Comparison of ENCODE assay signal across 25 cellular contexts in genomic region chr3:120102232-120102631, GRCh38. TPM values are rescaled to one million over a fixed set of nuclear protein-coding genes. Genes with fewer than 3 reads are reported as not detected.
DNase-seq lines count a peak whose midpoint lies in the region; ATAC-seq, FAIRE-seq and TF ChIP-seq lines count a peak whose summit lies in the region.
"Had no signal": no experiment of that assay in that cellular context is flagged by ENCODE, and none has a peak within 500 bp of the region (broad histone marks: within the 10 kb centered on the region; RNA-seq: fewer than 3 reads in every experiment).

No MANE protein-coding gene starts in this region.

- H3K9me3 ChIP-seq in IMR-90 (ENCODE audit: control insufficient read depth, insufficient read depth, low read length) (no peaks in the 10 kb centered on the region), RWPE2 (ENCODE audit: severe bottlenecking) (no peaks in the 10 kb centered on the region), keratinocyte (ENCODE audit: control insufficient read depth, low read depth, low read length) (no peaks in the 10 kb centered on the region), small intestine (ENCODE audit: control insufficient read depth, low read depth) (no peaks in the 10 kb centered on the region), gastroesophageal sphincter (no peaks in the 10 kb centered on the region)
- H3K9me3 ChIP-seq: ascending aorta, Caco-2, SJCRH30, thyroid gland had no signal

- H3K9me1 ChIP-seq in IMR-90 (ENCODE audit: insufficient read depth, low read length) (peaks cover 6% of the 10 kb centered on the region), keratinocyte (ENCODE audit: control insufficient read depth, extremely low read depth, insufficient read depth, low read length) (no peaks in the 10 kb centered on the region)

- H4K8ac ChIP-seq in IMR-90 (ENCODE audit: low read depth in 2 of 2, low read length in 2 of 2) = no peak overlapping the region

- peaks cover 23% of the 10 kb centered on the region for H3K79me2 ChIP-seq in keratinocyte (ENCODE audit: control insufficient read depth, insufficient read depth, low read length)

- peaks cover 14% of the 10 kb centered on the region for H3K36me3 Mint-ChIP-seq in activated CD4-positive, alpha-beta T cell treated with anti-CD3 and anti-CD28 coated beads for 36 hours (ENCODE audit: low read depth)

- H3K9ac ChIP-seq in IMR-90 (ENCODE audit: low read depth, low read length) (no peak overlapping the region), keratinocyte (ENCODE audit: control insufficient read depth, extremely low read depth, insufficient read depth, low read length) (peak overlapping the region; percentile 4)

- dilution Hi-C loops in IMR-90 (cut with HindIII; ENCODE audit: low sequenced_read_pairs, unreplicated experiment) = no loop called here
- dilution Hi-C loops in keratinocyte (cut with MboI; ENCODE audit: extremely low pct_ligation_motif_present, low sequenced_read_pairs) = no loop called here

- H3K27me3 Mint-ChIP-seq in activated CD4-positive, alpha-beta T cell treated with anti-CD3 and anti-CD28 coated beads for 36 hours = no peaks in the 10 kb centered on the region
- H3K27me3 Mint-ChIP-seq: activated B cell treated with CpG ODN at 0.5 μM for 24 hours; naive thymus-derived CD8-positive, alpha-beta T cell; stimulated activated naive CD8-positive, alpha-beta T cell treated with anti-CD3 and anti-CD28 coated beads, Interleukin-15, Interleukin-2, amounts not matched to agents 100 ng/mL and 50 ng/mL, for 24 hours had no signal

- no peak overlapping the region for H3K14ac ChIP-seq in IMR-90 (replicated peaks; ENCODE audit: low read depth, low read length)

- H3K27me3 ChIP-seq in IMR-90 (ENCODE audit: control insufficient read depth, insufficient read depth, low read length) (no peaks in the 10 kb centered on the region), RWPE2 (ENCODE audit: insufficient read depth, poor library complexity, severe bottlenecking) (no peaks in the 10 kb centered on the region), keratinocyte (ENCODE audit: control insufficient read depth, extremely low read depth, insufficient read depth, low read length) (no peaks in the 10 kb centered on the region), small intestine (ENCODE audit: control insufficient read depth in 2 of 2, insufficient read depth in 2 of 2, low read length in 2 of 2) (no peaks in the 10 kb centered on the region), gastroesophageal sphincter (no peaks in the 10 kb centered on the region)
- H3K27me3 ChIP-seq: ascending aorta, SJCRH30, thyroid gland had no signal

- H3K27ac Mint-ChIP-seq in activated CD4-positive, alpha-beta T cell treated with anti-CD3 and anti-CD28 coated beads for 36 hours = no peak overlapping the region
- H3K27ac Mint-ChIP-seq: activated B cell treated with CpG ODN at 0.5 μM for 24 hours; activated naive CD4-positive, alpha-beta T cell treated with anti-CD3 and anti-CD28 coated beads, Interleukin-2, amount 50 U/mL, for 72 hours; activated T-helper 2 cell treated with anti-CD3 and anti-CD28 coated beads, Interferon-gamma antibody, Interleukin-2, Interleukin-4, amounts not matched to agents 10 μg/mL and 5 μg/mL and 100 μg/mL, durations not matched to agents 14 hours and 24 hours and 36 hours; naive thymus-derived CD8-positive, alpha-beta T cell; stimulated activated naive CD8-positive, alpha-beta T cell treated with anti-CD3 and anti-CD28 coated beads, Interleukin-15, Interleukin-2, amounts not matched to agents 100 ng/mL and 50 ng/mL, for 24 hours had no signal

- no peak overlapping the region for H4K5ac ChIP-seq in IMR-90 (ENCODE audit: low read depth, low read length)

- in situ Hi-C loops in IMR-90 (cut with MboI; ENCODE audit: low sequenced_read_pairs) = no loop called here

- no peak overlapping the region for H2AK5ac ChIP-seq in IMR-90 (ENCODE audit: low read depth, low read length)

- H3K79me1 ChIP-seq in IMR-90 (ENCODE audit: low read depth in 1 of 2, low read length in 2 of 2) = peaks cover 15 to 35% of the 10 kb centered on the region in 2 experiments

- no peaks in the 10 kb centered on the region for H3K9me3 Mint-ChIP-seq in activated CD4-positive, alpha-beta T cell treated with anti-CD3 and anti-CD28 coated beads for 36 hours (ENCODE audit: low read depth)
- H3K9me3 Mint-ChIP-seq: activated B cell treated with CpG ODN at 0.5 μM for 24 hours; activated naive CD4-positive, alpha-beta T cell treated with anti-CD3 and anti-CD28 coated beads, Interleukin-2, amount 50 U/mL, for 72 hours; activated T-helper 2 cell treated with anti-CD3 and anti-CD28 coated beads, Interferon-gamma antibody, Interleukin-2, Interleukin-4, amounts not matched to agents 10 μg/mL and 5 μg/mL and 100 μg/mL, durations not matched to agents 14 hours and 24 hours and 36 hours; naive thymus-derived CD8-positive, alpha-beta T cell; stimulated activated naive CD8-positive, alpha-beta T cell treated with anti-CD3 and anti-CD28 coated beads, Interleukin-15, Interleukin-2, amounts not matched to agents 100 ng/mL and 50 ng/mL, for 24 hours had no signal

- H3K23ac ChIP-seq in IMR-90 (ENCODE audit: low read depth, low read length) = peak overlapping the region; percentile 32; the same call in 1 of the 2 replicates

- H2BK20ac ChIP-seq in IMR-90 (ENCODE audit: low read depth, low read length) = no peak overlapping the region

- no peak for TF ChIP-seq EP300 in gastroesophageal sphincter (IDR thresholded peaks at IDR 0.05)

- CTCF ChIA-PET in IMR-90 (lab: Yijun Ruan, JAX) = no interaction called here
- CTCF ChIA-PET in activated CD4-positive, alpha-beta T cell treated with anti-CD3 and anti-CD28 coated beads for 36 hours (lab: Charles Lee) = no interaction called here

- no peak for TF ChIP-seq RAD21 in IMR-90 (IDR thresholded peaks at IDR 0.05; ENCODE audit: low read length)

- DNase-seq in DMS79 treated with DMSO at 0.1 percent for 48 hours (lab: John Stamatoyannopoulos, UW) = peak; percentile 53
- DNase-seq in IMR-90 = no peak
- DNase-seq in RWPE2 (ENCODE audit: low spot score) = no peak
- no peak for DNase-seq in keratinocyte (ENCODE audit: low read depth, low spot score)
- no peak for DNase-seq in activated CD4-positive, alpha-beta T cell treated with anti-CD3 and anti-CD28 coated beads for 36 hours
- no peak for DNase-seq in small intestine
- DNase-seq in SIG-M5 (lab: John Stamatoyannopoulos, UW) = no peak
- DNase-seq: activated B cell treated with CpG ODN at 0.5 μM for 24 hours; activated CD4-positive, alpha-beta T cell treated with anti-CD3 and anti-CD28 coated beads, Interleukin-2, amount 50 U/mL, for 4 hours; activated CD8-positive, alpha-beta memory T cell treated with anti-CD3 and anti-CD28 coated beads, Interleukin-2, amount 50 U/mL, for 4 hours; Caco-2; naive thymus-derived CD8-positive, alpha-beta T cell; occipital lobe; PC-9; SJCRH30; T1000 had no signal

- no peak overlapping the region for H2AK9ac ChIP-seq in IMR-90 (replicated peaks; ENCODE audit: low read depth, low read length, poor library complexity)

- H2BK5ac ChIP-seq in IMR-90 (ENCODE audit: low read depth, low read length, poor library complexity, severe bottlenecking) = no peak overlapping the region

- no TSS peak for BruUV-seq in IMR-90 (replicated peaks; lab: Mats Ljungman, UMichigan)

- H3K4me1 Mint-ChIP-seq in activated CD4-positive, alpha-beta T cell treated with anti-CD3 and anti-CD28 coated beads for 36 hours = peaks cover 6% of the 10 kb centered on the region

- H3K4me3 Mint-ChIP-seq in activated CD4-positive, alpha-beta T cell treated with anti-CD3 and anti-CD28 coated beads for 36 hours = no peak overlapping the region
- H3K4me3 Mint-ChIP-seq: activated B cell treated with CpG ODN at 0.5 μM for 24 hours; naive thymus-derived CD8-positive, alpha-beta T cell; stimulated activated naive CD8-positive, alpha-beta T cell treated with anti-CD3 and anti-CD28 coated beads, Interleukin-15, Interleukin-2, amounts not matched to agents 100 ng/mL and 50 ng/mL, for 24 hours had no signal

- no peak overlapping the region for H3K56ac ChIP-seq in IMR-90 (ENCODE audit: extremely low read depth, insufficient read depth, low read length)

- H3K4me2 ChIP-seq in IMR-90 (ENCODE audit: low read depth, low read length) = no peak overlapping the region
- peak overlapping the region; percentile 87 for H3K4me2 ChIP-seq in keratinocyte (ENCODE audit: control insufficient read depth, extremely low read depth, insufficient read depth, low read depth, low read length)
- H3K4me2 ChIP-seq: PC-9 had no signal

- H2AFZ ChIP-seq in IMR-90 (replicated peaks; ENCODE audit: low read length, poor library complexity) (no peak overlapping the region), keratinocyte (ENCODE audit: control insufficient read depth, low read length) (no peak overlapping the region)
- H2AFZ ChIP-seq: PC-9 had no signal

- H3K18ac ChIP-seq in IMR-90 (ENCODE audit: low read depth, low read length) = no peak overlapping the region

- FAIRE-seq in keratinocyte (lab: Jason Lieb, UNC) = peak; percentile 29
- FAIRE-seq in small intestine (lab: Jason Lieb, UNC) = no peak
- FAIRE-seq: HepG2 had no signal

- WGBS in IMR-90 (ENCODE audit: extremely low coverage in 2 of 2, insufficient read length in 1 of 2), 2 experiments = no CpG with 5 or more reads among the region's 3 CpGs
- 84 to 93% (median 89%) methylated on average over 3 of the region's 3 CpGs for WGBS in small intestine, 3 donors
- WGBS in gastroesophageal sphincter (ENCODE audit: low coverage in 1 of 2), 2 donors = 42 to 54% methylated on average over 3 of the region's 3 CpGs

- intact Hi-C loops in IMR-90 (cut with micrococcal nuclease) = no loop called here
- intact Hi-C loops in activated CD4-positive, alpha-beta T cell treated with anti-CD3 and anti-CD28 coated beads for 36 hours (cut with DNase I, micrococcal nuclease) = no loop called here

- H3K36me3 ChIP-seq in IMR-90 (ENCODE audit: control insufficient read depth, insufficient read depth, low read length) (no peaks in the 10 kb centered on the region), RWPE2 (ENCODE audit: low read depth) (peaks cover 23% of the 10 kb centered on the region), keratinocyte (ENCODE audit: control insufficient read depth in 2 of 2, extremely low read depth in 1 of 2, insufficient read depth in 2 of 2, low read length in 2 of 2) (no peaks in the 10 kb centered on the region), small intestine (ENCODE audit: control insufficient read depth in 2 of 2, insufficient read depth in 2 of 2, low read length in 2 of 2) (no peaks in the 10 kb centered on the region), gastroesophageal sphincter (peaks cover 0 to 8% of the 10 kb centered on the region in 2 donors)
- H3K36me3 ChIP-seq: ascending aorta, thyroid gland had no signal

- H3K4me1 ChIP-seq in IMR-90 (ENCODE audit: control insufficient read depth, insufficient read depth, low read length) = peaks cover 5% of the 10 kb centered on the region
- peaks cover 44% of the 10 kb centered on the region for H3K4me1 ChIP-seq in RWPE2 (ENCODE audit: insufficient read depth, poor library complexity, severe bottlenecking)
- peaks cover 53% of the 10 kb centered on the region for H3K4me1 ChIP-seq in keratinocyte (ENCODE audit: control insufficient read depth, extremely low read depth, insufficient read depth, low read length)
- H3K4me1 ChIP-seq in small intestine (ENCODE audit: control insufficient read depth in 2 of 2, insufficient read depth in 1 of 2, low read depth in 1 of 2, low read length in 1 of 2) = no peaks in the 10 kb centered on the region
- peaks cover 0 to 6% (median 0%) of the 10 kb centered on the region in 3 donors for H3K4me1 ChIP-seq in gastroesophageal sphincter
- H3K4me1 ChIP-seq: SJCRH30 had no signal

- H3K4ac ChIP-seq in IMR-90 (ENCODE audit: low read depth, low read length) = no peak overlapping the region

- no peak for ATAC-seq in IMR-90 (ENCODE audit: low read depth)
- ATAC-seq in RWPE2 (ENCODE audit: low read depth) = no peak
- no peak for ATAC-seq in activated CD4-positive, alpha-beta T cell treated with anti-CD3 and anti-CD28 coated beads for 36 hours
- ATAC-seq in gastroesophageal sphincter = no peak
- ATAC-seq: activated naive CD4-positive, alpha-beta T cell treated with anti-CD3 and anti-CD28 coated beads, Interleukin-2, amount 50 U/mL, for 72 hours; HepG2; naive thymus-derived CD8-positive, alpha-beta T cell had no signal

- TF ChIP-seq POLR2A in IMR-90 (IDR thresholded peaks at IDR 0.05; ENCODE audit: low read depth, low read length) (no peak), gastroesophageal sphincter (IDR thresholded peaks at IDR 0.05) (no peak)

- TF ChIP-seq CTCF in IMR-90 (conservative IDR thresholded peaks at IDR 0.05; ENCODE audit: low read depth, low read length) (no peak), RWPE2 (IDR thresholded peaks at IDR 0.05; ENCODE audit: poor library complexity, severe bottlenecking) (no peak), keratinocyte (optimal IDR thresholded peaks at IDR 0.05 in 1 of 3, IDR thresholded peaks at IDR 0.05 in 1 of 3, conservative IDR thresholded peaks at IDR 0.05 in 1 of 3; ENCODE audit: extremely low read depth in 1 of 3, insufficient read depth in 2 of 3, low read length in 3 of 3) (no peak), gastroesophageal sphincter (IDR thresholded peaks at IDR 0.05) (no peak)

- POLR2A ChIA-PET in IMR-90 (lab: Charles Lee; ENCODE audit: unreplicated experiment) = no interaction called here
- POLR2A ChIA-PET in activated CD4-positive, alpha-beta T cell treated with anti-CD3 and anti-CD28 coated beads for 36 hours (lab: Charles Lee) = no interaction called here

- no peak overlapping the region for H4K91ac ChIP-seq in IMR-90 (ENCODE audit: insufficient read depth, low read depth, low read length)

- H3K27ac ChIP-seq in IMR-90 (ENCODE audit: insufficient read depth, low read length) = no peak overlapping the region
- peak overlapping the region; percentile 97 for H3K27ac ChIP-seq in RWPE2 (ENCODE audit: poor library complexity, severe bottlenecking)
- H3K27ac ChIP-seq in keratinocyte (ENCODE audit: control insufficient read depth, insufficient read depth, low read length) = peak overlapping the region; percentile 53
- H3K27ac ChIP-seq in small intestine (ENCODE audit: low read depth in 1 of 2, low read length in 1 of 2) = no peak overlapping the region
- no peak overlapping the region for H3K27ac ChIP-seq in gastroesophageal sphincter
- H3K27ac ChIP-seq: ascending aorta, C4-2B, PC-9, SJCRH30, thyroid gland had no signal

- no peaks in the 10 kb centered on the region for H4K20me1 ChIP-seq in IMR-90 (ENCODE audit: insufficient read depth, low read length)
- H4K20me1 ChIP-seq in keratinocyte (ENCODE audit: control insufficient read depth, extremely low read depth, insufficient read depth, low read length) = no peaks in the 10 kb centered on the region

- H3K4me3 ChIP-seq in IMR-90 (ENCODE audit: insufficient read depth, low read depth, low read length) (no peak overlapping the region), RWPE2 (ENCODE audit: severe bottlenecking) (no peak overlapping the region), keratinocyte (ENCODE audit: control insufficient read depth in 2 of 3, extremely low read depth in 1 of 3, insufficient read depth in 2 of 3, low read depth in 1 of 3, low read length in 3 of 3) (no peak overlapping the region), small intestine (ENCODE audit: low read depth in 1 of 2, low read length in 2 of 2) (no peak overlapping the region), gastroesophageal sphincter (no peak overlapping the region)
- H3K4me3 ChIP-seq: ascending aorta, PC-9, SJCRH30, skin epidermis, thyroid gland had no signal

- H2BK15ac ChIP-seq in IMR-90 (ENCODE audit: low read depth, low read length) = no peak overlapping the region

- no peak overlapping the region for H2BK120ac ChIP-seq in IMR-90 (ENCODE audit: low read depth, low read length)

RNA-seq across cellular contexts. Expression of gene GSK3B, which starts 8.0 kb away (rescaled TPM):
- total RNA-seq in IMR-90 (2012; rRNA removed) = 33.2 and 39.7 TPM in 2 replicates
- polyA plus RNA-seq in IMR-90 (2012; rRNA removed) = 19.2 and 21.4 TPM in 2 replicates
- 5.4 and 7.8 TPM in 2 replicates for polyA plus RNA-seq in IMR-90 (2012; cell fraction: cytosol; rRNA removed)
- 2.7 and 13.0 TPM in 2 replicates for polyA plus RNA-seq in IMR-90 (2012; cell fraction: nucleus; rRNA removed; ENCODE audit: low replicate concordance)
- 62.0 to 73.3 TPM (median 68.5 TPM) in 3 replicates for polyA plus RNA-seq in keratinocyte
- polyA plus RNA-seq in keratinocyte (2011; ENCODE audit: low read depth) = 10.7 TPM
- polyA plus RNA-seq in keratinocyte (2011; cell fraction: cytosol; rRNA removed) = 44.5 and 70.9 TPM in 2 replicates
- 52.7 and 60.1 TPM in 2 replicates for polyA plus RNA-seq in keratinocyte (2011; cell fraction: nucleus; rRNA removed)
- polyA plus RNA-seq in keratinocyte (2012; ENCODE audit: low replicate concordance) = 33.2 and 50.8 TPM in 2 replicates
- 122 to 165 TPM (median 142 TPM) in 3 replicates for polyA minus RNA-seq in keratinocyte
- 90.7 TPM for polyA minus RNA-seq in keratinocyte (2011; cell fraction: cytosol; rRNA and poly(A)+ RNA removed)
- polyA minus RNA-seq in keratinocyte (2011; cell fraction: nucleus; rRNA and poly(A)+ RNA removed) = 97.9 and 213 TPM in 2 replicates
- total RNA-seq in activated CD4-positive, alpha-beta T cell treated with anti-CD3 and anti-CD28 coated beads for 36 hours = 10 to 100 TPM; 29.1 to 31.5 TPM
- 10 to 100 TPM; 13.5 to 22.6 (median 19.7) TPM for polyA plus RNA-seq in small intestine
- total RNA-seq in gastroesophageal sphincter = 10 to 100 TPM; 32.7 to 40.6 (median 34.6) TPM

Comparison
In these comparisons a context has a peak if more than half of its experiments do, and no peak if none do; other contexts are left out.
1. H3K27ac ChIP-seq: peak in RWPE2 (single experiment) and keratinocyte (single experiment); none in IMR-90 (single experiment), small intestine (0 of 2) and gastroesophageal sphincter (0 of 4).